1 cellular context compared by ENCODE assay signal in genomic region chr20:24529032-24529431, GRCh38.
TF ChIP-seq lines count a peak whose summit lies in the region.

No MANE protein-coding gene starts in this region.

TF ChIP-seq in HepG2, 621 proteins besides CTCF, POLR2A, EP300 and RAD21:
- TF ChIP-seq ATF7 (IDR thresholded peaks at IDR 0.05) (peak; percentile 59), ATF7 (CRISPR knock-in tag; IDR thresholded peaks at IDR 0.05) (no peak), CREB1 (IDR thresholded peaks at IDR 0.05) (peak; percentile 41; the same call in 1 of the 2 replicates), CREB1 (CRISPR knock-in tag; IDR thresholded peaks at IDR 0.05) (no peak), PLRG1 (conservative IDR thresholded peaks at IDR 0.05) (no peak), NFATC3 (CRISPR knock-in tag; IDR thresholded peaks at IDR 0.05) (no peak), ZNF777 (CRISPR knock-in tag; IDR thresholded peaks at IDR 0.05) (no peak), FOXA3 (CRISPR knock-in tag; IDR thresholded peaks at IDR 0.05) (no peak), ZNF607 (CRISPR knock-in tag; IDR thresholded peaks at IDR 0.05; ENCODE audit: borderline replicate concordance) (no peak)
